ENCODE assay signal across 1 cellular context in the genomic region with DNA sequence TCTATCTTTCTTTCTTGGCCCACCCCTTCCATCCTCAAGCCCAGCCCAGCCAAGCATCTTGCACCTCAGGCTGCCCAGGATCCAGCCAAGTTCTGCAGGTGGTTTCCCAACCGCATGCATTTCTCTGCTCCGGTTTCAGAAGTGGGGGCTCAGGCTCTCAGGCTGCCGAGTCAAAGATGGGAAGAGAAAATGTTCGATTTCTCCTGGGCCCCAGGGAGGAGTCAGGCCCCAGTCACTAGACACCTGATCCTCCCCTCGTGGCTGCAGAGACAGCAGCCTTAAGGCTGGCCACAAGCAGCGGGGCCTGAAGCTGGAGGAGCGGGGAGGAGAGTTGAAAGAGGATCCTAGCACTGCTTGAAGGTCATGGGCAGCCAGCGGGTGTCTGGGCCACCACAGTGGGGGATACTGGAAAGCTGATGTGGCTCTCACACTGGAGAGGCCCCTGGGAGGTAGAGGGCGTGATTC.
TF ChIP-seq lines count a peak whose summit lies in the region.

No MANE protein-coding gene starts in this region.

TF ChIP-seq in SK-N-SH, 30 proteins besides CTCF, POLR2A, EP300 and RAD21 (continued from another document):
- TF ChIP-seq RFX5 (IDR thresholded peaks at IDR 0.05; ENCODE audit: low read length) (no peak), TAF1 (IDR thresholded peaks at IDR 0.05; ENCODE audit: borderline replicate concordance, low read depth, low read length) (no peak)
